27 cellular contexts compared by ENCODE assay signal in genomic region chr11:116901211-116901610, GRCh38.
A peak's percentile ranks its signal among the peaks of the same experiment; 100 is the strongest.
DNase-seq lines count a peak whose midpoint lies in the region; ATAC-seq and TF ChIP-seq lines count a peak whose summit lies in the region.
"Had no signal": no experiment of that assay in that cellular context is flagged by ENCODE, and none has a peak within 500 bp of the region (broad histone marks: within the 10 kb centered on the region; RNA-seq: fewer than 3 reads in every experiment).

No MANE protein-coding gene starts in this region.

- peak overlapping the region in 2 of 10 donors; percentile 7 to 73 for H3K27ac Mint-ChIP-seq in naive thymus-derived CD8-positive, alpha-beta T cell
- no peak overlapping the region for H3K27ac Mint-ChIP-seq in activated naive CD4-positive, alpha-beta T cell treated with anti-CD3 and anti-CD28 coated beads for 36 hours
- H3K27ac Mint-ChIP-seq: activated naive CD4-positive, alpha-beta T cell treated with anti-CD3 and anti-CD28 coated beads, Interleukin-2, amount 50 U/mL, for 72 hours; activated T-helper 17 cell treated with anti-CD3 and anti-CD28 coated beads, Interleukin-2, amount 50 U/mL, for 72 hours had no signal

- WGBS in heart right ventricle, 2 donors, result 39 to 43% methylated on average over 3 of the region's 3 CpGs
- WGBS in psoas muscle, 3 donors, result 18 to 24% (median 24%) methylated on average over 3 of the region's 3 CpGs
- 83 to 85% methylated on average over 3 of the region's 3 CpGs for WGBS in upper lobe of left lung, 2 donors

- H3K4me3 Mint-ChIP-seq in naive thymus-derived CD8-positive, alpha-beta T cell, result no peak overlapping the region
- H3K4me3 Mint-ChIP-seq in activated naive CD4-positive, alpha-beta T cell treated with anti-CD3 and anti-CD28 coated beads for 36 hours, result no peak overlapping the region
- H3K4me3 Mint-ChIP-seq: activated T-helper 17 cell treated with anti-CD3 and anti-CD28 coated beads, Interleukin-2, amount 50 U/mL, for 72 hours; CD8-positive, alpha-beta T cell; neural crest cell had no signal

- H3K4me3 ChIP-seq in heart right ventricle, result no peak overlapping the region
- H3K4me3 ChIP-seq in psoas muscle, result no peak overlapping the region
- no peak overlapping the region for H3K4me3 ChIP-seq in upper lobe of left lung
- H3K4me3 ChIP-seq: PC-9, right lobe of liver, thoracic aorta had no signal

- H3K27ac ChIP-seq in angular gyrus (ENCODE audit: low read depth, low read length), result peak overlapping the region; percentile 37
- peak overlapping the region in 5 of 10 donors; percentile 2 to 37 (median 10) for H3K27ac ChIP-seq in heart right ventricle
- H3K27ac ChIP-seq in psoas muscle, result peak overlapping the region; percentile 65
- no peak overlapping the region for H3K27ac ChIP-seq in upper lobe of left lung
- H3K27ac ChIP-seq: parathyroid adenoma, PC-9, right lobe of liver, thoracic aorta had no signal

- H3K4me1 ChIP-seq in heart right ventricle (peaks cover 4 to 37% (median 20%) of the 10 kb centered on the region in 9 donors), psoas muscle (peaks cover 25% of the 10 kb centered on the region), upper lobe of left lung (peaks cover 0 to 6% (median 2%) of the 10 kb centered on the region in 4 donors)
- H3K4me1 ChIP-seq: parathyroid adenoma, right lobe of liver had no signal

- no peaks in the 10 kb centered on the region for H3K27me3 ChIP-seq in heart right ventricle
- H3K27me3 ChIP-seq in psoas muscle (ENCODE audit: insufficient read depth in 3 of 3, low read length in 2 of 3), result no peaks in the 10 kb centered on the region
- no peaks in the 10 kb centered on the region for H3K27me3 ChIP-seq in upper lobe of left lung
- H3K27me3 ChIP-seq: right lobe of liver had no signal

- H3K9me3 Mint-ChIP-seq in naive thymus-derived CD8-positive, alpha-beta T cell, result peaks cover 0 to 12% (median 0%) of the 10 kb centered on the region in 9 donors
- H3K9me3 Mint-ChIP-seq in activated naive CD4-positive, alpha-beta T cell treated with anti-CD3 and anti-CD28 coated beads for 36 hours, result peaks cover 9% of the 10 kb centered on the region
- H3K9me3 Mint-ChIP-seq: CD8-positive, alpha-beta T cell had no signal

- H3K9me3 ChIP-seq in heart right ventricle, result peaks cover 0 to 8% (median 0%) of the 10 kb centered on the region in 11 donors
- H3K9me3 ChIP-seq in psoas muscle, result no peaks in the 10 kb centered on the region
- no peaks in the 10 kb centered on the region for H3K9me3 ChIP-seq in upper lobe of left lung
- H3K9me3 ChIP-seq: right lobe of liver, thoracic aorta had no signal

- no peak for TF ChIP-seq EP300 in upper lobe of left lung (IDR thresholded peaks at IDR 0.05)

- TF ChIP-seq CTCF in heart right ventricle (IDR thresholded peaks at IDR 0.05), result no peak
- no peak for TF ChIP-seq CTCF in psoas muscle (IDR thresholded peaks at IDR 0.05)
- no peak for TF ChIP-seq CTCF in upper lobe of left lung (IDR thresholded peaks at IDR 0.05)

- DNase-seq in COLO829 (ENCODE audit: low spot score) (peak; percentile 60), heart right ventricle (peak; percentile 65 to 76), psoas muscle (peak; percentile 69 to 91), GM19240 (ENCODE audit: insufficient read length, low spot score) (no peak), upper lobe of left lung (no peak)
- no peak for DNase-seq in naive thymus-derived CD8-positive, alpha-beta T cell
- DNase-seq in activated naive CD4-positive, alpha-beta T cell treated with anti-CD3 and anti-CD28 coated beads for 36 hours, result no peak
- DNase-seq: activated CD4-positive, alpha-beta T cell treated with anti-CD3 and anti-CD28 coated beads, Interleukin-2, amount 50 U/mL, for 48 hours; activated CD8-positive, alpha-beta memory T cell treated with anti-CD3 and anti-CD28 coated beads, Interleukin-2, amount 50 U/mL, for 4 hours; AML-193; aorta; CD8-positive, alpha-beta T cell; islet precursor cell; NCI-H1092; NCI-H187; NCI-H524 treated with DMSO at 0.1 percent for 48 hours; PC-9; right lobe of liver; SHP77 treated with DMSO at 0.1 percent for 48 hours; stimulated activated naive CD8-positive, alpha-beta T cell treated with anti-CD3 and anti-CD28 coated beads, Interleukin-15, Interleukin-2, amounts not matched to agents 100 U/mL and 50 U/mL, for 24 hours; SW 1271 had no signal

- peaks cover 0 to 18% (median 0%) of the 10 kb centered on the region in 9 donors for H3K36me3 ChIP-seq in heart right ventricle
- H3K36me3 ChIP-seq in psoas muscle (ENCODE audit: insufficient read depth in 1 of 2, low read depth in 1 of 2), result peaks cover under 1 to 9% of the 10 kb centered on the region in 2 donors
- H3K36me3 ChIP-seq in upper lobe of left lung, result peaks cover 0 to 9% (median 7%) of the 10 kb centered on the region in 4 donors

- no peaks in the 10 kb centered on the region for H3K27me3 Mint-ChIP-seq in naive thymus-derived CD8-positive, alpha-beta T cell
- H3K27me3 Mint-ChIP-seq in activated naive CD4-positive, alpha-beta T cell treated with anti-CD3 and anti-CD28 coated beads for 36 hours (ENCODE audit: low read depth), result no peaks in the 10 kb centered on the region
- H3K27me3 Mint-ChIP-seq: activated T-helper 17 cell treated with anti-CD3 and anti-CD28 coated beads, Interleukin-2, amount 50 U/mL, for 72 hours had no signal

- intact Hi-C loops in heart right ventricle (cut with DNase I) (no loop called here), psoas muscle (cut with DNase I) (no loop called here)
- intact Hi-C loops in activated naive CD4-positive, alpha-beta T cell treated with anti-CD3 and anti-CD28 coated beads for 36 hours (cut with micrococcal nuclease), result no loop called here

- POLR2A ChIA-PET in naive thymus-derived CD8-positive, alpha-beta T cell (lab: Charles Lee), result interaction anchor here (0.6 to 1.2 kb wide), 2 partner anchors 99 to 170 kb away, joined by 3 read pairs; no protein-coding TSS in a partner anchor

- TF ChIP-seq POLR2A in upper lobe of left lung (IDR thresholded peaks at IDR 0.05), result no peak

- H3K4me1 Mint-ChIP-seq in naive thymus-derived CD8-positive, alpha-beta T cell, result peaks cover 19 to 25% (median 24%) of the 10 kb centered on the region in 4 donors
- peaks cover 27% of the 10 kb centered on the region for H3K4me1 Mint-ChIP-seq in activated naive CD4-positive, alpha-beta T cell treated with anti-CD3 and anti-CD28 coated beads for 36 hours (ENCODE audit: low read depth)

- H3K36me3 Mint-ChIP-seq in naive thymus-derived CD8-positive, alpha-beta T cell, result peaks cover 10 to 47% (median 27%) of the 10 kb centered on the region in 3 donors
- peaks cover 17% of the 10 kb centered on the region for H3K36me3 Mint-ChIP-seq in activated naive CD4-positive, alpha-beta T cell treated with anti-CD3 and anti-CD28 coated beads for 36 hours (ENCODE audit: low read depth)

- CTCF ChIA-PET in activated naive CD4-positive, alpha-beta T cell treated with anti-CD3 and anti-CD28 coated beads for 36 hours (lab: Charles Lee), result interaction anchor here (0.8 kb wide), 1 partner anchor 280 kb away, joined by 4 read pairs; no protein-coding TSS in a partner anchor

- ATAC-seq in heart right ventricle (peak; percentile 82 to 97 (median 94)), psoas muscle (peak; percentile 97 to 99 (median 99)), upper lobe of left lung (ENCODE audit: low FRiP score in 2 of 2) (no peak)
- ATAC-seq in naive thymus-derived CD8-positive, alpha-beta T cell, result no peak
- ATAC-seq: activated naive CD4-positive, alpha-beta T cell treated with anti-CD3 and anti-CD28 coated beads, Interleukin-2, amount 50 U/mL, for 72 hours; activated T-helper 17 cell treated with anti-CD3 and anti-CD28 coated beads, Interleukin-2, amount 50 U/mL, for 72 hours; CD8-positive, alpha-beta T cell; right lobe of liver; stimulated activated naive CD8-positive, alpha-beta T cell treated with anti-CD3 and anti-CD28 coated beads, Interleukin-15, Interleukin-2, amounts not matched to agents 100 U/mL and 50 U/mL, for 24 hours had no signal

Comparison
In these comparisons a context has a peak if more than half of its experiments do, and no peak if none do; other contexts are left out.
1. DNase-seq: peak in COLO829 (single experiment), heart right ventricle (2 of 2) and psoas muscle (2 of 2); none in GM19240 (single experiment), naive thymus-derived CD8-positive, alpha-beta T cell (0 of 10), activated naive CD4-positive, alpha-beta T cell treated with anti-CD3 and anti-CD28 coated beads for 36 hours (single experiment) and upper lobe of left lung (0 of 2).
2. H3K27ac ChIP-seq: peak in angular gyrus (single experiment) and psoas muscle (single experiment); none in upper lobe of left lung (0 of 4).
3. ATAC-seq: peak in heart right ventricle (8 of 8) and psoas muscle (4 of 4); none in naive thymus-derived CD8-positive, alpha-beta T cell (0 of 2) and upper lobe of left lung (0 of 2).